ENCODE assay signal across 1 cellular context in the genomic region with DNA sequence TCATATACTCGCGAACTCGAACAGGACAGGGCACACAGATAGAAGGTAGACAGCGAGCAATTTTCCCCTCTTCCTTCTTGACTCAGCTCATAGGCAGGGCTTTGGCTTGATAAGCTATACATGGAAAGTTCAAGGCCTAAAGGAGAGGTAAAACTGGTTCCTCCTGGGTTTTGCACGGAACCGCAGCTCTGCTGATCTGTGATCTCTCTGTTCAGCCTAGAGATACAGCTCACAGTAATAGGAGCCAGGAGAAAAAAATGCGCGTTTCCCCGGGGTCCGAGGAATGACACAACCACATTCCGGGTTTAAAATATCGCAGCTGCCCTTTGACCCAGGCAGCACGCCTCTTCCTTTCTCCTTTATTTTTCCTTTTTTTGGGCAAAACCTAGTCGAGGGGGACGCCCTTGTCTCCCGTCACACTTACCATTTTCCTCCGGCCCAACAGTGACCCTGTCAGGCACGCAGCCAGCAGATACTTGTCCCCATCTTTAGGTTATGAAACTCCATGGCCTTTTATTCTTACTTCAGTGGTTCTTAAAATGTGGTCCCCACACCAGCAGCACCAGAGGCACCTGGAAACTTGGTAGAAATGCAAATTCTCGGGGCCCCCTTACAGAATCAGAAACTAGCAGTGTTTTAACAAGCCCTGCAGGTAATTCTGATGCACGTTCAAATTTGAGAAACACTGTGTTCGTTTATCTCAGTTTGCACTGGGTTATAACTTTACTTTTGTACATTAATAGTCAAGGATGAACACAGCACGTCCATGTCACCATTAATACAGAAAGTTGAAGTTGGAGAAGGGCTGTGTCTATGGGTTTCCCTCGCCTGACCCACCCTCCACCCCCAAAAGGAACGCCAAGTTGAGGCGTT.
TF ChIP-seq lines count a peak whose summit lies in the region.

No MANE protein-coding gene starts in this region.

TF ChIP-seq in HepG2, 621 proteins besides CTCF, POLR2A, EP300 and RAD21 (continued from another document and continues in another):
- TF ChIP-seq, protein P1, sequence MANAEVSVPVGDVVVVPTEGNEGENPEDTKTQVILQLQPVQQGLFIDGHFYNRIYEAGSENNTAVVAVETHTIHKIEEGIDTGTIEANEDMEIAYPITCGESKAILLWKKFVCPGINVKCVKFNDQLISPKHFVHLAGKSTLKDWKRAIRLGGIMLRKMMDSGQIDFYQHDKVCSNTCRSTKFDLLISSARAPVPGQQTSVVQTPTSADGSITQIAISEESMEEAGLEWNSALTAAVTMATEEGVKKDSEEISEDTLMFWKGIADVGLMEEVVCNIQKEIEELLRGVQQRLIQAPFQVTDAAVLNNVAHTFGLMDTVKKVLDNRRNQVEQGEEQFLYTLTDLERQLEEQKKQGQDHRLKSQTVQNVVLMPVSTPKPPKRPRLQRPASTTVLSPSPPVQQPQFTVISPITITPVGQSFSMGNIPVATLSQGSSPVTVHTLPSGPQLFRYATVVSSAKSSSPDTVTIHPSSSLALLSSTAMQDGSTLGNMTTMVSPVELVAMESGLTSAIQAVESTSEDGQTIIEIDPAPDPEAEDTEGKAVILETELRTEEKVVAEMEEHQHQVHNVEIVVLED (CRISPR knock-in tag; IDR thresholded peaks at IDR 0.05; ENCODE audit: borderline replicate concordance), result no peak
- TF ChIP-seq ZNF552 (CRISPR knock-in tag; IDR thresholded peaks at IDR 0.05; ENCODE audit: borderline replicate concordance) (no peak), ZNF367 (CRISPR knock-in tag; IDR thresholded peaks at IDR 0.05; ENCODE audit: borderline replicate concordance) (no peak), KDM1A (CRISPR knock-in tag; IDR thresholded peaks at IDR 0.05) (no peak), MAZ (IDR thresholded peaks at IDR 0.05; ENCODE audit: borderline replicate concordance, low read depth, low read length) (no peak), MAZ (CRISPR knock-in tag; IDR thresholded peaks at IDR 0.05; ENCODE audit: low read depth) (no peak), ZNF674 (CRISPR knock-in tag; IDR thresholded peaks at IDR 0.05; ENCODE audit: low read depth) (no peak), KDM5B (CRISPR knock-in tag; IDR thresholded peaks at IDR 0.05; ENCODE audit: borderline replicate concordance) (0 out of 2 replicates have a peak, but pooled peaks have one; percentile 36), HDAC2 (CRISPR knock-in tag; IDR thresholded peaks at IDR 0.05) (no peak), AHDC1 (CRISPR knock-in tag; IDR thresholded peaks at IDR 0.05; ENCODE audit: borderline replicate concordance) (0 out of 2 replicates have a peak, but pooled peaks have one; percentile 30), TEAD3 (CRISPR knock-in tag; optimal IDR thresholded peaks at IDR 0.05; ENCODE audit: borderline replicate concordance) (peak; percentile 89), GABPA (IDR thresholded peaks at IDR 0.05; ENCODE audit: low read depth, low read length) (no peak), GABPA (CRISPR knock-in tag; IDR thresholded peaks at IDR 0.05; ENCODE audit: low read depth) (peak; percentile 41; the same call in 1 of the 2 replicates), PHF20 (CRISPR knock-in tag; IDR thresholded peaks at IDR 0.05) (0 out of 2 replicates have a peak, but pooled peaks have one; percentile 24), THYN1 (CRISPR knock-in tag; IDR thresholded peaks at IDR 0.05; ENCODE audit: borderline replicate concordance, low read depth) (no peak), ZGPAT (CRISPR knock-in tag; IDR thresholded peaks at IDR 0.05) (no peak), HNRNPLL (IDR thresholded peaks at IDR 0.05; ENCODE audit: low read depth, low read length, poor library complexity, severe bottlenecking) (no peak), MIXL1 (CRISPR knock-in tag; IDR thresholded peaks at IDR 0.05) (no peak), NCOA2 (CRISPR knock-in tag; IDR thresholded peaks at IDR 0.05) (no peak), FOXJ3 (CRISPR knock-in tag; IDR thresholded peaks at IDR 0.05; ENCODE audit: borderline replicate concordance) (no peak), TARDBP (CRISPR knock-in tag; IDR thresholded peaks at IDR 0.05) (no peak), ZNF530 (CRISPR knock-in tag; IDR thresholded peaks at IDR 0.05; ENCODE audit: low read depth) (no peak), NR2F1 (CRISPR knock-in tag; IDR thresholded peaks at IDR 0.05) (peak in 1 of 2 experiments; percentile 48; a peak in 1 of 4 replicates), ZNF878 (CRISPR knock-in tag; IDR thresholded peaks at IDR 0.05) (peak; percentile 26; the same call in 1 of the 2 replicates), GATAD1 (CRISPR knock-in tag; IDR thresholded peaks at IDR 0.05) (no peak), ZNF652 (CRISPR knock-in tag; IDR thresholded peaks at IDR 0.05; ENCODE audit: borderline replicate concordance, low read depth) (no peak), NCOR1 (IDR thresholded peaks at IDR 0.05; ENCODE audit: borderline replicate concordance, low read length) (no peak), ZNF354B (CRISPR knock-in tag; IDR thresholded peaks at IDR 0.05) (no peak), ETV6 (CRISPR knock-in tag; conservative IDR thresholded peaks at IDR 0.05) (0 out of 2 replicates have a peak, but pooled peaks have one; percentile 44), ZNF12 (CRISPR knock-in tag; IDR thresholded peaks at IDR 0.05) (peak; percentile 9; the same call in 1 of the 2 replicates), ZBTB3 (CRISPR knock-in tag; IDR thresholded peaks at IDR 0.05; ENCODE audit: borderline replicate concordance, low read depth) (0 out of 2 replicates have a peak, but pooled peaks have one; percentile 18)
- TF ChIP-seq, protein P2, sequence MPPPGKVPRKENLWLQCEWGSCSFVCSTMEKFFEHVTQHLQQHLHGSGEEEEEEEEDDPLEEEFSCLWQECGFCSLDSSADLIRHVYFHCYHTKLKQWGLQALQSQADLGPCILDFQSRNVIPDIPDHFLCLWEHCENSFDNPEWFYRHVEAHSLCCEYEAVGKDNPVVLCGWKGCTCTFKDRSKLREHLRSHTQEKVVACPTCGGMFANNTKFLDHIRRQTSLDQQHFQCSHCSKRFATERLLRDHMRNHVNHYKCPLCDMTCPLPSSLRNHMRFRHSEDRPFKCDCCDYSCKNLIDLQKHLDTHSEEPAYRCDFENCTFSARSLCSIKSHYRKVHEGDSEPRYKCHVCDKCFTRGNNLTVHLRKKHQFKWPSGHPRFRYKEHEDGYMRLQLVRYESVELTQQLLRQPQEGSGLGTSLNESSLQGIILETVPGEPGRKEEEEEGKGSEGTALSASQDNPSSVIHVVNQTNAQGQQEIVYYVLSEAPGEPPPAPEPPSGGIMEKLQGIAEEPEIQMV (CRISPR knock-in tag; IDR thresholded peaks at IDR 0.05; ENCODE audit: low read depth), result peak; percentile 93
- TF ChIP-seq, protein P3, sequence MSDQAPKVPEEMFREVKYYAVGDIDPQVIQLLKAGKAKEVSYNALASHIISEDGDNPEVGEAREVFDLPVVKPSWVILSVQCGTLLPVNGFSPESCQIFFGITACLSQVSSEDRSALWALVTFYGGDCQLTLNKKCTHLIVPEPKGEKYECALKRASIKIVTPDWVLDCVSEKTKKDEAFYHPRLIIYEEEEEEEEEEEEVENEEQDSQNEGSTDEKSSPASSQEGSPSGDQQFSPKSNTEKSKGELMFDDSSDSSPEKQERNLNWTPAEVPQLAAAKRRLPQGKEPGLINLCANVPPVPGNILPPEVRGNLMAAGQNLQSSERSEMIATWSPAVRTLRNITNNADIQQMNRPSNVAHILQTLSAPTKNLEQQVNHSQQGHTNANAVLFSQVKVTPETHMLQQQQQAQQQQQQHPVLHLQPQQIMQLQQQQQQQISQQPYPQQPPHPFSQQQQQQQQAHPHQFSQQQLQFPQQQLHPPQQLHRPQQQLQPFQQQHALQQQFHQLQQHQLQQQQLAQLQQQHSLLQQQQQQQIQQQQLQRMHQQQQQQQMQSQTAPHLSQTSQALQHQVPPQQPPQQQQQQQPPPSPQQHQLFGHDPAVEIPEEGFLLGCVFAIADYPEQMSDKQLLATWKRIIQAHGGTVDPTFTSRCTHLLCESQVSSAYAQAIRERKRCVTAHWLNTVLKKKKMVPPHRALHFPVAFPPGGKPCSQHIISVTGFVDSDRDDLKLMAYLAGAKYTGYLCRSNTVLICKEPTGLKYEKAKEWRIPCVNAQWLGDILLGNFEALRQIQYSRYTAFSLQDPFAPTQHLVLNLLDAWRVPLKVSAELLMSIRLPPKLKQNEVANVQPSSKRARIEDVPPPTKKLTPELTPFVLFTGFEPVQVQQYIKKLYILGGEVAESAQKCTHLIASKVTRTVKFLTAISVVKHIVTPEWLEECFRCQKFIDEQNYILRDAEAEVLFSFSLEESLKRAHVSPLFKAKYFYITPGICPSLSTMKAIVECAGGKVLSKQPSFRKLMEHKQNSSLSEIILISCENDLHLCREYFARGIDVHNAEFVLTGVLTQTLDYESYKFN (CRISPR knock-in tag; conservative IDR thresholded peaks at IDR 0.05), result peak; percentile 40; the same call in 1 of the 2 replicates
- TF ChIP-seq, protein P4, sequence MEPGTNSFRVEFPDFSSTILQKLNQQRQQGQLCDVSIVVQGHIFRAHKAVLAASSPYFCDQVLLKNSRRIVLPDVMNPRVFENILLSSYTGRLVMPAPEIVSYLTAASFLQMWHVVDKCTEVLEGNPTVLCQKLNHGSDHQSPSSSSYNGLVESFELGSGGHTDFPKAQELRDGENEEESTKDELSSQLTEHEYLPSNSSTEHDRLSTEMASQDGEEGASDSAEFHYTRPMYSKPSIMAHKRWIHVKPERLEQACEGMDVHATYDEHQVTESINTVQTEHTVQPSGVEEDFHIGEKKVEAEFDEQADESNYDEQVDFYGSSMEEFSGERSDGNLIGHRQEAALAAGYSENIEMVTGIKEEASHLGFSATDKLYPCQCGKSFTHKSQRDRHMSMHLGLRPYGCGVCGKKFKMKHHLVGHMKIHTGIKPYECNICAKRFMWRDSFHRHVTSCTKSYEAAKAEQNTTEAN (CRISPR knock-in tag; conservative IDR thresholded peaks at IDR 0.05), result no peak
- TF ChIP-seq, protein P5, sequence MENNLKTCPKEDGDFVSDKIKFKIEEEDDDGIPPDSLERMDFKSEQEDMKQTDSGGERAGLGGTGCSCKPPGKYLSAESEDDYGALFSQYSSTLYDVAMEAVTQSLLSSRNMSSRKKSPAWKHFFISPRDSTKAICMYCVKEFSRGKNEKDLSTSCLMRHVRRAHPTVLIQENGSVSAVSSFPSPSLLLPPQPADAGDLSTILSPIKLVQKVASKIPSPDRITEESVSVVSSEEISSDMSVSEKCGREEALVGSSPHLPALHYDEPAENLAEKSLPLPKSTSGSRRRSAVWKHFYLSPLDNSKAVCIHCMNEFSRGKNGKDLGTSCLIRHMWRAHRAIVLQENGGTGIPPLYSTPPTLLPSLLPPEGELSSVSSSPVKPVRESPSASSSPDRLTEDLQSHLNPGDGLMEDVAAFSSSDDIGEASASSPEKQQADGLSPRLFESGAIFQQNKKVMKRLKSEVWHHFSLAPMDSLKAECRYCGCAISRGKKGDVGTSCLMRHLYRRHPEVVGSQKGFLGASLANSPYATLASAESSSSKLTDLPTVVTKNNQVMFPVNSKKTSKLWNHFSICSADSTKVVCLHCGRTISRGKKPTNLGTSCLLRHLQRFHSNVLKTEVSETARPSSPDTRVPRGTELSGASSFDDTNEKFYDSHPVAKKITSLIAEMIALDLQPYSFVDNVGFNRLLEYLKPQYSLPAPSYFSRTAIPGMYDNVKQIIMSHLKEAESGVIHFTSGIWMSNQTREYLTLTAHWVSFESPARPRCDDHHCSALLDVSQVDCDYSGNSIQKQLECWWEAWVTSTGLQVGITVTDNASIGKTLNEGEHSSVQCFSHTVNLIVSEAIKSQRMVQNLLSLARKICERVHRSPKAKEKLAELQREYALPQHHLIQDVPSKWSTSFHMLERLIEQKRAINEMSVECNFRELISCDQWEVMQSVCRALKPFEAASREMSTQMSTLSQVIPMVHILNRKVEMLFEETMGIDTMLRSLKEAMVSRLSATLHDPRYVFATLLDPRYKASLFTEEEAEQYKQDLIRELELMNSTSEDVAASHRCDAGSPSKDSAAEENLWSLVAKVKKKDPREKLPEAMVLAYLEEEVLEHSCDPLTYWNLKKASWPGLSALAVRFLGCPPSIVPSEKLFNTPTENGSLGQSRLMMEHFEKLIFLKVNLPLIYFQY (CRISPR knock-in tag; IDR thresholded peaks at IDR 0.05; ENCODE audit: borderline replicate concordance), result 0 out of 2 replicates have a peak, but pooled peaks have one; percentile 57
